In the genomic region with DNA sequence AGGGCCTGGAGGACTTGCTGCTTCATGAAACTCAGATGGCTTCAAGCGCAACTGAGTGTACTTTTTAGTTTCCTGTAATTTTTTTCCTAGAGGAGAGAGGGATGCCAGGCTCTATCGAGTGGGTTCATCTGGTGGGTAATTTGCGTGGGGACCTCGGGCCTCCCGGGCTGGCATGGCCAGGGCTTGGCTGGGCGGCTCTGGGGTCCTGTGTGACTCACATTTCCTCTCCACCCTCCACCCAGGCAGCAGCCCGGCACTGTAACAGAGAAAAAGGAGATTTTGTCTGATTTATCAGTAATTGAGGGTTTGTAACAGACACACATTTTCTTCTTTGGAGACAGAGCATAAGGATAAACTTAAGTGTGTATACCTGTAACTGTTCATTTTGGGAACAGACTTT, we compare ENCODE assay signal across 10 cellular contexts.
A peak's percentile ranks its signal among the peaks of the same experiment; 100 is the strongest.
DNase-seq lines count a peak whose midpoint lies in the region; ATAC-seq, FAIRE-seq and TF ChIP-seq lines count a peak whose summit lies in the region.
"Had no signal": no experiment of that assay in that cellular context is flagged by ENCODE, and none has a peak within 500 bp of the region (broad histone marks: within the 10 kb centered on the region; RNA-seq: fewer than 3 reads in every experiment).

No MANE protein-coding gene starts in this region.

- H3K27ac ChIP-seq in OCI-LY1 (ENCODE audit: low read depth, low read length, poor library complexity, severe bottlenecking) (peak overlapping the region; percentile 99), lower lobe of right lung (peak overlapping the region; percentile 73)

- H3K9me3 ChIP-seq in OCI-LY1 (ENCODE audit: low read length) (no peaks in the 10 kb centered on the region), lower lobe of right lung (no peaks in the 10 kb centered on the region)

- no peak for DNase-seq in lower lobe of right lung
- no peak for DNase-seq in central memory CD4-positive, alpha-beta T cell
- no peak for DNase-seq in amygdala (lab: John Stamatoyannopoulos, UW)
- no peak for DNase-seq in frontal cortex (ENCODE audit: low spot score in 2 of 2)
- DNase-seq: mesendoderm had no signal

- H3K27me3 ChIP-seq in OCI-LY1 (ENCODE audit: insufficient read depth, low read length) (no peaks in the 10 kb centered on the region), lower lobe of right lung (ENCODE audit: low read depth) (no peaks in the 10 kb centered on the region)

- ATAC-seq in GM18502 (IDR thresholded peaks at IDR 0.05; ENCODE audit: poor library complexity, unreplicated experiment) (peak; percentile 33), GM21526 (IDR thresholded peaks at IDR 0.05; ENCODE audit: low FRiP score, unreplicated experiment) (peak; percentile 25), lower lobe of right lung (no peak), HG03039 (IDR thresholded peaks at IDR 0.05; ENCODE audit: unreplicated experiment) (no peak)
- ATAC-seq: K562 had no signal

- H3K79me2 ChIP-seq in OCI-LY1 (ENCODE audit: insufficient read depth, low read length): no peaks in the 10 kb centered on the region

- H3K36me3 ChIP-seq in OCI-LY1 (ENCODE audit: insufficient read depth, low read length) (peaks cover 76% of the 10 kb centered on the region), lower lobe of right lung (peaks cover 28% of the 10 kb centered on the region)

- H3K4me2 ChIP-seq in OCI-LY1 (ENCODE audit: low read length): peak overlapping the region; percentile 61

- TF ChIP-seq CTCF in OCI-LY1 (IDR thresholded peaks at IDR 0.05; ENCODE audit: low read length): no peak
- TF ChIP-seq CTCF in lower lobe of right lung (IDR thresholded peaks at IDR 0.05): no peak

- no peaks in the 10 kb centered on the region for H4K20me1 ChIP-seq in OCI-LY1 (ENCODE audit: insufficient read depth, low read length)

- H3K4me3 ChIP-seq in OCI-LY1 (ENCODE audit: low read depth, low read length, poor library complexity, severe bottlenecking): peak overlapping the region; percentile 9
- no peak overlapping the region for H3K4me3 ChIP-seq in lower lobe of right lung
- H3K4me3 ChIP-seq: K562 had no signal

- FAIRE-seq in frontal cortex (lab: Jason Lieb, UNC): no peak
- FAIRE-seq: K562 had no signal

- H3K4me1 ChIP-seq in OCI-LY1 (ENCODE audit: insufficient read depth, low read length, severe bottlenecking): peaks cover 63% of the 10 kb centered on the region
- peaks cover 19% of the 10 kb centered on the region for H3K4me1 ChIP-seq in lower lobe of right lung

- peak overlapping the region; percentile 81 for H3K9ac ChIP-seq in OCI-LY1 (ENCODE audit: low read length)

- 0 out of 2 replicates have a peak, but pooled peaks cover 3% of the 10 kb centered on the region for H3F3A ChIP-seq in OCI-LY1 (ENCODE audit: insufficient read depth, low read length)

- no peaks in the 10 kb centered on the region for H3K9me2 ChIP-seq in OCI-LY1 (ENCODE audit: low read depth, low read length)

- H2AFZ ChIP-seq in OCI-LY1 (ENCODE audit: low read length): no peak overlapping the region

- intact Hi-C loops in lower lobe of right lung (cut with DNase I): no loop called here

Comparison
In these comparisons a context has a peak if more than half of its experiments do, and no peak if none do; other contexts are left out.
1. ATAC-seq: peak in GM18502 (single experiment) and GM21526 (single experiment); none in lower lobe of right lung (0 of 2) and HG03039 (single experiment).